27 cellular contexts compared by ENCODE assay signal in the genomic region with DNA sequence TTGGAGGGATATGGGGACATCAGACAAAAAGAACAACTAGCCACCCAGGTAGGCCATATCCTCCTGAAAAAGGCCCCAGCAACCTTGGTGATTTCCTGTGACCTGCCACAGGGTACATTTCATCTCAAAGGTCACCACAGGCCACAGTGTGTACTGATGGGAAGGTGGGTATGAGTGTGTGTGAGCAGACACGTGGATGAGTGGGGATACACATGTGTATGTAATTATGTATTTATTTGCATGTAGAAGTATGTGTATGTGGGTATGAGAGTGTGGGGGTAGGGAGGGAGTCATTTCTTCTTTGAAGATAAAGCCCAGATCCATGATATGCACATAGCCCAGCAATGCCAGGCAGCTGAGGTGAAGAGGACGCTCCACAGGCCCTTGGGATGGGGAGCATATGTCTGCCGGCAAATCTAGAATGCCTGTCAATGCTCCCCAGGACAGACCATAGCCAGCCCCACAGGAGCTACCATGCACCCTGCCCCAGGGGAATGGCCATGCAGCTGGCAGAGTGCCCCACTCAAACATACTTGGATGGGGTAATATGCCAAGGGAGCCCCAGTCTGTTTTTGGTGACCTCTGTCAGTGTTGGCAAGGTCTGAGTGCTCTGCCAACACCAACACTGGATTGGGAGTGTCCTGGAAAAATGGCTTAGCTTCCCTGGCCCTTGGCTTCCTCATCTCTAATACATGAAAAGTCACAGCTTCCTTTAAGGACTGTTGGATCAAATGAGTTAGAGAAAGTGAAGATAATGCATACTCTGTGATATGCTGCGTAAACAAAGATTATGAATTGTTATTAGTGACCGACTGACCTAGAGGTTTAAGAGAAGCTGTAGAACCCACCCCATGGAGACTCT.
"Had no signal": no experiment of that assay in that cellular context is flagged by ENCODE, and none has a peak within 500 bp of the region (broad histone marks: within the 10 kb centered on the region; RNA-seq: fewer than 3 reads in every experiment).

No MANE protein-coding gene starts in this region.

- ATAC-seq: activated CD4-positive, CD25-positive, alpha-beta regulatory T cell treated with anti-CD3 and anti-CD28 coated beads, Interleukin-2, amount 50 U/mL, for 24 hours; left lung had no signal

- H3K27me3 ChIP-seq: esophagus squamous epithelium, left lung, neutrophil, ovary, spleen, uterus had no signal

- H3K4me1 ChIP-seq: esophagus squamous epithelium, left lung, prostate gland, uterus had no signal

- H3K27ac ChIP-seq: epithelial cell of prostate, esophagus squamous epithelium, left lung, neutrophil, ovary, prostate gland, thoracic aorta, uterus, WERI-Rb-1 had no signal

- H3K4me3 ChIP-seq: esophagus squamous epithelium, left lung, ovary, prostate gland, spleen, thoracic aorta, uterus had no signal

- H3K36me3 ChIP-seq: esophagus squamous epithelium, left lung, neutrophil, ovary, prostate gland, spleen, thoracic aorta, uterus, WERI-Rb-1 had no signal

- DNase-seq: activated CD4-positive, alpha-beta T cell treated with anti-CD3 and anti-CD28 coated beads for 48 hours; activated CD4-positive, alpha-beta T cell treated with anti-CD3 and anti-CD28 coated beads, Interleukin-2, amount 50 U/mL, for 48 hours; activated CD8-positive, alpha-beta memory T cell treated with anti-CD3 and anti-CD28 coated beads, Interleukin-2, amount 50 U/mL, for 48 hours; activated gamma-delta T cell; activated naive CD4-positive, alpha-beta T cell treated with anti-CD3 and anti-CD28 coated beads, Interleukin-2, amount 10 ng/mL, durations not matched to agents 7 days and 5 days; activated T-cell treated with anti-CD3 and anti-CD28 coated beads, Interleukin-2, amount 50 U/mL, for 24 hours; dermis blood vessel endothelial cell; effector CD4-positive, alpha-beta T cell; esophagus squamous epithelium; glutamatergic neuron; kidney glomerular epithelial cell; left lung; naive B cell; nephron progenitor cell; ovary; retina; spleen; stimulated activated naive CD4-positive, alpha-beta T cell; SW 1271; T-helper 9 cell; uterus; WERI-Rb-1 had no signal

- H3K9me3 ChIP-seq: esophagus squamous epithelium, left lung, neutrophil, ovary, prostate gland, spleen, thoracic aorta, uterus had no signal
